1 cellular context compared by ENCODE assay signal in the genomic region with DNA sequence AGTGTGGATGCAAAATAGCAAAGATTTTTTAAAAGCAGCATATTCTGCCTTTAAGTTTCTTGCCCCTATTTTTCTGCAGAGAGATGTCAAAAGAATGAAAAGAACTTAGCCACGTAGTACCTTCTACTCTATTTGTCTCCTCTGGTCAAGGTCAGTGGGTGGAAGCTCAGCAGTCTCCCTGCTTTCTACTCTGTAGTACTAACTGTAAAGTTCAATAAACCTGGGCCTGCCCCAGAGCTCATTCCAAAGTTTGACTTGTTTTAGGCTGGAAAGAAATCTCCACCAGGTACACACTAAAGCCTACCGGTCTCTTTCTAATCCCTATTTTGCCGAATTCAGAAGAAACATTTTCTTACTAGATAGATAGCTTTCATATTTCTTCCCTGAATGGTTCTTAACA.
TF ChIP-seq lines count a peak whose summit lies in the region.

No MANE protein-coding gene starts in this region.

TF ChIP-seq in HepG2, 621 proteins besides CTCF, POLR2A, EP300 and RAD21 (continued from another document):
- TF ChIP-seq, protein P1, sequence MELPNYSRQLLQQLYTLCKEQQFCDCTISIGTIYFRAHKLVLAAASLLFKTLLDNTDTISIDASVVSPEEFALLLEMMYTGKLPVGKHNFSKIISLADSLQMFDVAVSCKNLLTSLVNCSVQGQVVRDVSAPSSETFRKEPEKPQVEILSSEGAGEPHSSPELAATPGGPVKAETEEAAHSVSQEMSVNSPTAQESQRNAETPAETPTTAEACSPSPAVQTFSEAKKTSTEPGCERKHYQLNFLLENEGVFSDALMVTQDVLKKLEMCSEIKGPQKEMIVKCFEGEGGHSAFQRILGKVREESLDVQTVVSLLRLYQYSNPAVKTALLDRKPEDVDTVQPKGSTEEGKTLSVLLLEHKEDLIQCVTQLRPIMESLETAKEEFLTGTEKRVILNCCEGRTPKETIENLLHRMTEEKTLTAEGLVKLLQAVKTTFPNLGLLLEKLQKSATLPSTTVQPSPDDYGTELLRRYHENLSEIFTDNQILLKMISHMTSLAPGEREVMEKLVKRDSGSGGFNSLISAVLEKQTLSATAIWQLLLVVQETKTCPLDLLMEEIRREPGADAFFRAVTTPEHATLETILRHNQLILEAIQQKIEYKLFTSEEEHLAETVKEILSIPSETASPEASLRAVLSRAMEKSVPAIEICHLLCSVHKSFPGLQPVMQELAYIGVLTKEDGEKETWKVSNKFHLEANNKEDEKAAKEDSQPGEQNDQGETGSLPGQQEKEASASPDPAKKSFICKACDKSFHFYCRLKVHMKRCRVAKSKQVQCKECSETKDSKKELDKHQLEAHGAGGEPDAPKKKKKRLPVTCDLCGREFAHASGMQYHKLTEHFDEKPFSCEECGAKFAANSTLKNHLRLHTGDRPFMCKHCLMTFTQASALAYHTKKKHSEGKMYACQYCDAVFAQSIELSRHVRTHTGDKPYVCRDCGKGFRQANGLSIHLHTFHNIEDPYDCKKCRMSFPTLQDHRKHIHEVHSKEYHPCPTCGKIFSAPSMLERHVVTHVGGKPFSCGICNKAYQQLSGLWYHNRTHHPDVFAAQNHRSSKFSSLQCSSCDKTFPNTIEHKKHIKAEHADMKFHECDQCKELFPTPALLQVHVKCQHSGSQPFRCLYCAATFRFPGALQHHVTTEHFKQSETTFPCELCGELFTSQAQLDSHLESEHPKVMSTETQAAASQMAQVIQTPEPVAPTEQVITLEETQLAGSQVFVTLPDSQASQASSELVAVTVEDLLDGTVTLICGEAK (IDR thresholded peaks at IDR 0.05) = no peak
- TF ChIP-seq, protein P1 (CRISPR knock-in tag; IDR thresholded peaks at IDR 0.05) = no peak
- TF ChIP-seq CHD4 (IDR thresholded peaks at IDR 0.05; ENCODE audit: borderline replicate concordance, low read length) (no peak), ZSCAN22 (CRISPR knock-in tag; IDR thresholded peaks at IDR 0.05) (no peak), ZC3H13 (CRISPR knock-in tag; IDR thresholded peaks at IDR 0.05) (no peak), CHD2 (IDR thresholded peaks at IDR 0.05; ENCODE audit: low read depth, low read length) (no peak), ELF3 (CRISPR knock-in tag; IDR thresholded peaks at IDR 0.05) (no peak), ZNF781 (CRISPR knock-in tag; IDR thresholded peaks at IDR 0.05; ENCODE audit: borderline replicate concordance, not compliant biosample characterization) (no peak), ZNF10 (CRISPR knock-in tag; IDR thresholded peaks at IDR 0.05; ENCODE audit: borderline replicate concordance, low read depth) (no peak), HDAC6 (IDR thresholded peaks at IDR 0.05; ENCODE audit: low read depth, low read length) (no peak)
- TF ChIP-seq, protein P2, sequence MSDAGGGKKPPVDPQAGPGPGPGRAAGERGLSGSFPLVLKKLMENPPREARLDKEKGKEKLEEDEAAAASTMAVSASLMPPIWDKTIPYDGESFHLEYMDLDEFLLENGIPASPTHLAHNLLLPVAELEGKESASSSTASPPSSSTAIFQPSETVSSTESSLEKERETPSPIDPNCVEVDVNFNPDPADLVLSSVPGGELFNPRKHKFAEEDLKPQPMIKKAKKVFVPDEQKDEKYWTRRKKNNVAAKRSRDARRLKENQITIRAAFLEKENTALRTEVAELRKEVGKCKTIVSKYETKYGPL (CRISPR knock-in tag; IDR thresholded peaks at IDR 0.05) = no peak
- TF ChIP-seq, protein P3, sequence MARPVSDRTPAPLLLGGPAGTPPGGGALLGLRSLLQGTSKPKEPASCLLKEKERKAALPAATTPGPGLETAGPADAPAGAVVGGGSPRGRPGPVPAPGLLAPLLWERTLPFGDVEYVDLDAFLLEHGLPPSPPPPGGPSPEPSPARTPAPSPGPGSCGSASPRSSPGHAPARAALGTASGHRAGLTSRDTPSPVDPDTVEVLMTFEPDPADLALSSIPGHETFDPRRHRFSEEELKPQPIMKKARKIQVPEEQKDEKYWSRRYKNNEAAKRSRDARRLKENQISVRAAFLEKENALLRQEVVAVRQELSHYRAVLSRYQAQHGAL (CRISPR knock-in tag; IDR thresholded peaks at IDR 0.05; ENCODE audit: not compliant biosample characterization) = no peak
- TF ChIP-seq, protein P4, sequence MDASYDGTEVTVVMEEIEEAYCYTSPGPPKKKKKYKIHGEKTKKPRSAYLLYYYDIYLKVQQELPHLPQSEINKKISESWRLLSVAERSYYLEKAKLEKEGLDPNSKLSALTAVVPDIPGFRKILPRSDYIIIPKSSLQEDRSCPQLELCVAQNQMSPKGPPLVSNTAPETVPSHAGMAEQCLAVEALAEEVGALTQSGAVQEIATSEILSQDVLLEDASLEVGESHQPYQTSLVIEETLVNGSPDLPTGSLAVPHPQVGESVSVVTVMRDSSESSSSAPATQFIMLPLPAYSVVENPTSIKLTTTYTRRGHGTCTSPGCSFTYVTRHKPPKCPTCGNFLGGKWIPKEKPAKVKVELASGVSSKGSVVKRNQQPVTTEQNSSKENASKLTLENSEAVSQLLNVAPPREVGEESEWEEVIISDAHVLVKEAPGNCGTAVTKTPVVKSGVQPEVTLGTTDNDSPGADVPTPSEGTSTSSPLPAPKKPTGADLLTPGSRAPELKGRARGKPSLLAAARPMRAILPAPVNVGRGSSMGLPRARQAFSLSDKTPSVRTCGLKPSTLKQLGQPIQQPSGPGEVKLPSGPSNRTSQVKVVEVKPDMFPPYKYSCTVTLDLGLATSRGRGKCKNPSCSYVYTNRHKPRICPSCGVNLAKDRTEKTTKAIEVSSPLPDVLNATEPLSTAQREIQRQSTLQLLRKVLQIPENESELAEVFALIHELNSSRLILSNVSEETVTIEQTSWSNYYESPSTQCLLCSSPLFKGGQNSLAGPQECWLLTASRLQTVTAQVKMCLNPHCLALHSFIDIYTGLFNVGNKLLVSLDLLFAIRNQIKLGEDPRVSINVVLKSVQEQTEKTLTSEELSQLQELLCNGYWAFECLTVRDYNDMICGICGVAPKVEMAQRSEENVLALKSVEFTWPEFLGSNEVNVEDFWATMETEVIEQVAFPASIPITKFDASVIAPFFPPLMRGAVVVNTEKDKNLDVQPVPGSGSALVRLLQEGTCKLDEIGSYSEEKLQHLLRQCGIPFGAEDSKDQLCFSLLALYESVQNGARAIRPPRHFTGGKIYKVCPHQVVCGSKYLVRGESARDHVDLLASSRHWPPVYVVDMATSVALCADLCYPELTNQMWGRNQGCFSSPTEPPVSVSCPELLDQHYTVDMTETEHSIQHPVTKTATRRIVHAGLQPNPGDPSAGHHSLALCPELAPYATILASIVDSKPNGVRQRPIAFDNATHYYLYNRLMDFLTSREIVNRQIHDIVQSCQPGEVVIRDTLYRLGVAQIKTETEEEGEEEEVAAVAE (CRISPR knock-in tag; IDR thresholded peaks at IDR 0.05; ENCODE audit: borderline replicate concordance) = no peak
- TF ChIP-seq, protein P5, sequence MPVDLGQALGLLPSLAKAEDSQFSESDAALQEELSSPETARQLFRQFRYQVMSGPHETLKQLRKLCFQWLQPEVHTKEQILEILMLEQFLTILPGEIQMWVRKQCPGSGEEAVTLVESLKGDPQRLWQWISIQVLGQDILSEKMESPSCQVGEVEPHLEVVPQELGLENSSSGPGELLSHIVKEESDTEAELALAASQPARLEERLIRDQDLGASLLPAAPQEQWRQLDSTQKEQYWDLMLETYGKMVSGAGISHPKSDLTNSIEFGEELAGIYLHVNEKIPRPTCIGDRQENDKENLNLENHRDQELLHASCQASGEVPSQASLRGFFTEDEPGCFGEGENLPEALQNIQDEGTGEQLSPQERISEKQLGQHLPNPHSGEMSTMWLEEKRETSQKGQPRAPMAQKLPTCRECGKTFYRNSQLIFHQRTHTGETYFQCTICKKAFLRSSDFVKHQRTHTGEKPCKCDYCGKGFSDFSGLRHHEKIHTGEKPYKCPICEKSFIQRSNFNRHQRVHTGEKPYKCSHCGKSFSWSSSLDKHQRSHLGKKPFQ (CRISPR knock-in tag; IDR thresholded peaks at IDR 0.05; ENCODE audit: insufficient replicate concordance) = no peak
